In the genomic region with DNA sequence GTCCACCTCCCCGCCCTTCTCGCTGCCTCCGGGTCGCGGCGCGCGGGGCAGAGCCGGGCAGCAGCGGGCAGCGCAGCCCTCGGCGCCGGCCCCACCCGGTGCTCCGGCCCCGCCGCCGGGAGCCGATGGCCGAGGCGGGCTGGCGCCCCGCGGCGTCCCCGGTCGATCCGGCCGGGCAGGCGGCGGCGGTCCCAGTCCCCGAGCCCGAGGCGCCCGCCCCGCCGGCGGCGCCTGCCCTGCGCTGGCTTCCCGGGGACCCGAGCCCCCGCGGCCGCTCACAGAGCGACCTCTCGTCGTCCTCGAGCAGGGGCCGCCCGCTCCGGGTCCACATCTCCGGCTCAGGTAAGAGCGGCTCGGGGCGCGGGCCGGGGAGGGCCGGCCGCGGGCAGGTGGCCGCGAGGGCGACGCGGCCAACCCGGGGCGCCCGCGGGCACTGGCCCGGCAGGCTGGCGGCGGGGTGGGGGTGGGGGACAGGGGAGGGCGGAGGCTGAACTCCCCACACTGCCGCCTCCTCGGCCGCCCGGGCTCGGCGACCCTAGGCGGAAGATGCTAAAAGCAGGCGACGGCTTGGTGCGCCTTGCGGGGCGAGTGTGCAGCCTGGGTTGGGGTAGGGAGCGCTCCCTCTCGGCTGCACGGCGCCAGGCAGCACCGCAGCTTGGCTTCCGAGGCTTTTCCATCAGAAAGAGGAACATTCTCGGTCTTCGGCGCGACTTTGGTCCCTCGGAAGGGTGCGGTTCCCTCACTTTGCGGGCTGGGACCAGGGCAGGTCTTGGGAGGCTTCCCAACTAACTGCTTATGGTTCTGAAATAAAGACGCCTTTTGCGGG, we compare ENCODE assay signal across 1 cellular context.
TF ChIP-seq lines count a peak whose summit lies in the region.

No MANE protein-coding gene starts in this region.

TF ChIP-seq in H1, 55 proteins besides CTCF, POLR2A, EP300 and RAD21:
- TF ChIP-seq TCF12 (IDR thresholded peaks at IDR 0.05; ENCODE audit: low read depth, low read length) = no peak
- TF ChIP-seq, protein P1, sequence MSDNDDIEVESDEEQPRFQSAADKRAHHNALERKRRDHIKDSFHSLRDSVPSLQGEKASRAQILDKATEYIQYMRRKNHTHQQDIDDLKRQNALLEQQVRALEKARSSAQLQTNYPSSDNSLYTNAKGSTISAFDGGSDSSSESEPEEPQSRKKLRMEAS (IDR thresholded peaks at IDR 0.05) = peak; percentile 43; the same call in 1 of the 2 replicates
- peak; percentile 83 for TF ChIP-seq CREB1 (IDR thresholded peaks at IDR 0.05)
- peak; percentile 56; the same call in 1 of the 2 replicates for TF ChIP-seq RBBP5 (IDR thresholded peaks at IDR 0.05; ENCODE audit: borderline replicate concordance, low read depth, low read length)
- TF ChIP-seq SUZ12 (IDR thresholded peaks at IDR 0.05; ENCODE audit: low read length) = peak; percentile 41; the same call in 1 of the 2 replicates
- peak; percentile 64 for TF ChIP-seq ASH2L (IDR thresholded peaks at IDR 0.05; ENCODE audit: low read length)
- TF ChIP-seq, protein P2, sequence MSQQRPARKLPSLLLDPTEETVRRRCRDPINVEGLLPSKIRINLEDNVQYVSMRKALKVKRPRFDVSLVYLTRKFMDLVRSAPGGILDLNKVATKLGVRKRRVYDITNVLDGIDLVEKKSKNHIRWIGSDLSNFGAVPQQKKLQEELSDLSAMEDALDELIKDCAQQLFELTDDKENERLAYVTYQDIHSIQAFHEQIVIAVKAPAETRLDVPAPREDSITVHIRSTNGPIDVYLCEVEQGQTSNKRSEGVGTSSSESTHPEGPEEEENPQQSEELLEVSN (IDR thresholded peaks at IDR 0.05) = peak; percentile 35; the same call in 1 of the 2 replicates
- peak; percentile 40; the same call in 1 of the 2 replicates for TF ChIP-seq TAF1 (IDR thresholded peaks at IDR 0.05; ENCODE audit: low read depth, low read length)
- no peak for TF ChIP-seq RNF2 (IDR thresholded peaks at IDR 0.05; ENCODE audit: borderline replicate concordance, low read depth, low read length, missing control alignments, poor library complexity, severe bottlenecking)
- peak; percentile 59 for TF ChIP-seq KDM4A (IDR thresholded peaks at IDR 0.05; ENCODE audit: low read depth, low read length, severe bottlenecking)
- peak; percentile 51 for TF ChIP-seq POLR2AphosphoS5 (IDR thresholded peaks at IDR 0.05; ENCODE audit: low read depth, low read length)
